ENCODE assay signal across 1 cellular context in genomic region chr3:172140499-172141391, GRCh38.
TF ChIP-seq lines count a peak whose summit lies in the region.

No MANE protein-coding gene starts in this region.

TF ChIP-seq in K562, 482 proteins besides CTCF, POLR2A, EP300 and RAD21 (continues in another document):
- TF ChIP-seq ZNF318 (IDR thresholded peaks at IDR 0.05; ENCODE audit: borderline replicate concordance in 1 of 2, low read depth in 1 of 2) (peak; percentile 38 to 68; a peak in 2 of 4 replicates), GATAD2B (IDR thresholded peaks at IDR 0.05; ENCODE audit: borderline replicate concordance) (peak; percentile 61), HDAC3 (IDR thresholded peaks at IDR 0.05; ENCODE audit: borderline replicate concordance, partially characterized antibody) (peak; percentile 33), POLR3A (IDR thresholded peaks at IDR 0.05; ENCODE audit: borderline replicate concordance, extremely low read depth, insufficient read depth, insufficient read length) (no peak), YBX1 (IDR thresholded peaks at IDR 0.05) (no peak), SMARCA4 (IDR thresholded peaks at IDR 0.05) (peak; percentile 35; the same call in 1 of the 2 replicates), ARID1B (IDR thresholded peaks at IDR 0.05) (peak; percentile 28; the same call in 1 of the 2 replicates), RCOR1 (IDR thresholded peaks at IDR 0.05; ENCODE audit: borderline replicate concordance in 1 of 2, low read depth in 2 of 2, low read length in 2 of 2) (peak in 1 of 2 experiments; percentile 57; a peak in 2 of 4 replicates), JUN (IDR thresholded peaks at IDR 0.05; ENCODE audit: borderline replicate concordance, low read depth, low read length) (peak; percentile 66; the same call in 1 of the 2 replicates), JUN (CRISPR knock-in tag; IDR thresholded peaks at IDR 0.05; ENCODE audit: borderline replicate concordance) (no peak), JUND (IDR thresholded peaks at IDR 0.05; ENCODE audit: borderline replicate concordance, low read depth, low read length) (peak; percentile 47; the same call in 1 of the 2 replicates), JUND (tag; IDR thresholded peaks at IDR 0.05; ENCODE audit: borderline replicate concordance, low read depth, low read length) (peak; percentile 42; the same call in 2 of the 3 replicates), FOXJ2 (tag; IDR thresholded peaks at IDR 0.05) (0 out of 2 replicates have a peak, but pooled peaks have one; percentile 41), EWSR1 (IDR thresholded peaks at IDR 0.05; ENCODE audit: borderline replicate concordance, low read depth, partially characterized antibody) (no peak), HDAC2 (IDR thresholded peaks at IDR 0.05) (0 out of 2 replicates have a peak, but pooled peaks have one; percentile 26), MEIS2 (IDR thresholded peaks at IDR 0.05; ENCODE audit: partially characterized antibody) (peak; percentile 93), HMGN3 (IDR thresholded peaks at IDR 0.05; ENCODE audit: borderline replicate concordance, extremely low read depth, insufficient read length, low read depth, low read length) (no peak), SOX6 (IDR thresholded peaks at IDR 0.05) (peak; percentile 82), ZNF407 (IDR thresholded peaks at IDR 0.05; ENCODE audit: low read depth) (no peak), TFAM (CRISPR knock-in tag; conservative IDR thresholded peaks at IDR 0.05) (no peak), ZNF197 (CRISPR knock-in tag; IDR thresholded peaks at IDR 0.05; ENCODE audit: low read depth) (0 out of 2 replicates have a peak, but pooled peaks have one; percentile 17), POLR2H (tag; IDR thresholded peaks at IDR 0.05; ENCODE audit: low read depth) (0 out of 2 replicates have a peak, but pooled peaks have one; percentile 35), ATF1 (CRISPR knock-in tag; IDR thresholded peaks at IDR 0.05) (no peak), ATF1 (tag; IDR thresholded peaks at IDR 0.05) (peak; percentile 32; the same call in 1 of the 2 replicates), BACH1 (tag; IDR thresholded peaks at IDR 0.05) (0 out of 2 replicates have a peak, but pooled peaks have one; percentile 5), TRIM24 (IDR thresholded peaks at IDR 0.05) (0 out of 4 replicates have a peak, but pooled peaks of 1 of the 2 experiments have one; percentile 11), VEZF1 (CRISPR knock-in tag; IDR thresholded peaks at IDR 0.05) (peak; percentile 72; the same call in 1 of the 2 replicates), E2F6 (IDR thresholded peaks at IDR 0.05; ENCODE audit: borderline replicate concordance in 1 of 2, extremely low read depth in 1 of 2, insufficient read depth in 1 of 2, insufficient read length in 1 of 2, low read depth in 1 of 2, low read length in 1 of 2, poor library complexity in 1 of 2, severe bottlenecking in 1 of 2) (no peak), HMBOX1 (IDR thresholded peaks at IDR 0.05) (peak; percentile 36; the same call in 1 of the 2 replicates), HDAC1 (IDR thresholded peaks at IDR 0.05) (0 out of 4 replicates have a peak, but pooled peaks of 1 of the 2 experiments have one; percentile 6), DEAF1 (CRISPR knock-in tag; IDR thresholded peaks at IDR 0.05) (0 out of 2 replicates have a peak, but pooled peaks have one; percentile 5), ATF3 (IDR thresholded peaks at IDR 0.05) (peak; percentile 74), ATF3 (CRISPR knock-in tag; conservative IDR thresholded peaks at IDR 0.05) (no peak), NR2C2 (CRISPR knock-in tag; IDR thresholded peaks at IDR 0.05) (no peak), NR2C2 (tag; IDR thresholded peaks at IDR 0.05) (peak; percentile 34; the same call in 1 of the 2 replicates), CEBPB (tag; IDR thresholded peaks at IDR 0.05) (peak; percentile 95)
